ENCODE assay signal across 1 cellular context in genomic region chr22:40634119-40634903, GRCh38.
TF ChIP-seq lines count a peak whose summit lies in the region.

No MANE protein-coding gene starts in this region.

TF ChIP-seq in IMR-90, 13 proteins besides CTCF, POLR2A, EP300 and RAD21:
- TF ChIP-seq CHD1 (IDR thresholded peaks at IDR 0.05; ENCODE audit: low read depth, low read length) = no peak
- no peak for TF ChIP-seq MAFK (IDR thresholded peaks at IDR 0.05; ENCODE audit: low read depth, low read length)
- no peak for TF ChIP-seq RFX5 (IDR thresholded peaks at IDR 0.05; ENCODE audit: low read depth, low read length)
- no peak for TF ChIP-seq ELK1 (IDR thresholded peaks at IDR 0.05; ENCODE audit: borderline replicate concordance, low read depth, low read length)
- no peak for TF ChIP-seq USF2 (IDR thresholded peaks at IDR 0.05; ENCODE audit: low read depth, low read length)
- TF ChIP-seq MXI1 (IDR thresholded peaks at IDR 0.05; ENCODE audit: borderline replicate concordance, low read depth, low read length) = no peak
- no peak for TF ChIP-seq CEBPB (IDR thresholded peaks at IDR 0.05; ENCODE audit: low read depth, low read length)
- TF ChIP-seq SMC3 (IDR thresholded peaks at IDR 0.05; ENCODE audit: low read depth, low read length) = no peak
- TF ChIP-seq RCOR1 (IDR thresholded peaks at IDR 0.05; ENCODE audit: insufficient replicate concordance, low read length) = no peak
- no peak for TF ChIP-seq FOS (IDR thresholded peaks at IDR 0.05; ENCODE audit: low read depth, low read length)
- TF ChIP-seq MAZ (IDR thresholded peaks at IDR 0.05; ENCODE audit: borderline replicate concordance, low read depth, low read length) = no peak
- TF ChIP-seq BHLHE40 (IDR thresholded peaks at IDR 0.05; ENCODE audit: low read depth, low read length) = no peak
- TF ChIP-seq NFE2L2 (IDR thresholded peaks at IDR 0.05; ENCODE audit: low read depth, low read length) = no peak
